7 cellular contexts compared by ENCODE assay signal in genomic region chr18:26549486-26550435, GRCh38. TPM values are rescaled to one million over a fixed set of nuclear protein-coding genes. Genes with fewer than 3 reads are reported as not detected.
A peak's percentile ranks its signal among the peaks of the same experiment; 100 is the strongest.
DNase-seq lines count a peak whose midpoint lies in the region; ATAC-seq and TF ChIP-seq lines count a peak whose summit lies in the region.

No MANE protein-coding gene starts in this region.

- H3K9me1 ChIP-seq in IMR-90 (ENCODE audit: insufficient read depth, low read length), result peaks cover 5% of the 10 kb centered on the region; the same call in 1 of the 2 replicates

- H3K4me1 ChIP-seq in IMR-90 (ENCODE audit: control insufficient read depth, insufficient read depth, low read length) (peaks cover 6% of the 10 kb centered on the region), duodenal mucosa (ENCODE audit: control insufficient read depth in 1 of 2, insufficient read depth in 2 of 2, low read length in 2 of 2) (peaks cover 22 to 28% of the 10 kb centered on the region in 2 donors), right lobe of liver (peaks cover 0 to 40% (median 0%) of the 10 kb centered on the region in 4 donors), stomach (peaks cover 36 to 59% (median 55%) of the 10 kb centered on the region in 4 donors)

- peak overlapping the region; percentile 27; the same call in 1 of the 2 replicates for H3K9ac ChIP-seq in IMR-90 (ENCODE audit: low read depth, low read length)
- H3K9ac ChIP-seq in SU-DHL-6 (ENCODE audit: low read length), result peak overlapping the region; percentile 65
- H3K9ac ChIP-seq in duodenal mucosa (ENCODE audit: low read depth in 1 of 2, low read length in 2 of 2), result peak overlapping the region in 1 of 2 donors; percentile 30

- H4K8ac ChIP-seq in IMR-90 (ENCODE audit: low read depth in 2 of 2, low read length in 2 of 2), result no peak overlapping the region; a peak in 1 of 4 replicates

- no peak for TF ChIP-seq EP300 in stomach (IDR thresholded peaks at IDR 0.05)

- DNase-seq in GM10248 (ENCODE audit: extremely low spot score), result peak; percentile 38
- peak; percentile 38 for DNase-seq in IMR-90
- peak; percentile 64 to 77 (median 70) for DNase-seq in right lobe of liver
- DNase-seq in stomach, result peak; percentile 66
- DNase-seq in cerebellum (ENCODE audit: low spot score), result no peak

- H2BK15ac ChIP-seq in IMR-90 (ENCODE audit: low read depth, low read length), result 0 out of 3 replicates have a peak overlapping the region, but pooled peaks have one; percentile 14

- H4K20me1 ChIP-seq in IMR-90 (ENCODE audit: insufficient read depth, low read length) (peaks cover 13% of the 10 kb centered on the region; the same call in 1 of the 2 replicates), SU-DHL-6 (ENCODE audit: low read depth, low read length) (no peaks in the 10 kb centered on the region)

- H3K4ac ChIP-seq in IMR-90 (ENCODE audit: low read depth, low read length), result no peak overlapping the region

- H3K18ac ChIP-seq in IMR-90 (ENCODE audit: low read depth, low read length), result no peak overlapping the region

- peaks cover 41% of the 10 kb centered on the region for H3K27me3 ChIP-seq in IMR-90 (ENCODE audit: control insufficient read depth, insufficient read depth, low read length)
- no peaks in the 10 kb centered on the region for H3K27me3 ChIP-seq in SU-DHL-6 (ENCODE audit: low read length)
- peaks cover 35 to 36% of the 10 kb centered on the region in 2 donors for H3K27me3 ChIP-seq in duodenal mucosa (ENCODE audit: control insufficient read depth in 1 of 2, insufficient read depth in 2 of 2, low read length in 2 of 2)
- H3K27me3 ChIP-seq in right lobe of liver, result peaks cover 0 to 11% of the 10 kb centered on the region in 2 donors
- peaks cover 3 to 58% (median 15%) of the 10 kb centered on the region in 3 donors for H3K27me3 ChIP-seq in stomach

- H2BK20ac ChIP-seq in IMR-90 (ENCODE audit: low read depth, low read length), result no peak overlapping the region

- H3F3A ChIP-seq in SU-DHL-6 (ENCODE audit: insufficient read depth), result no peaks in the 10 kb centered on the region; the same call in none of the 2 replicates

- POLR2A ChIA-PET in GM10248 (lab: Yijun Ruan, JAX) (interaction anchor here (0.7 kb wide), 1 partner anchor 166 kb away, joined by 4 read pairs; no protein-coding TSS in a partner anchor), IMR-90 (lab: Charles Lee; ENCODE audit: unreplicated experiment) (no interaction called here)

- H2AK9ac ChIP-seq in IMR-90 (replicated peaks; ENCODE audit: low read depth, low read length, poor library complexity), result peak overlapping the region; percentile 81

- no peak overlapping the region for H2BK5ac ChIP-seq in IMR-90 (ENCODE audit: low read depth, low read length, poor library complexity, severe bottlenecking)

- H3K27ac ChIP-seq in IMR-90 (ENCODE audit: insufficient read depth, low read length) (no peak overlapping the region), SU-DHL-6 (ENCODE audit: low read depth, low read length) (no peak overlapping the region), duodenal mucosa (ENCODE audit: low read depth, low read length) (peak overlapping the region; percentile 25), right lobe of liver (peak overlapping the region in 2 of 3 donors; percentile 4 to 29), stomach (peak overlapping the region; percentile 77 to 85 (median 82))

- H3K79me1 ChIP-seq in IMR-90 (ENCODE audit: low read depth in 1 of 2, low read length in 2 of 2), result peaks cover 16% of the 10 kb centered on the region in 2 experiments

- H2AFZ ChIP-seq in IMR-90 (replicated peaks; ENCODE audit: low read length, poor library complexity), result peak overlapping the region; percentile 92
- H2AFZ ChIP-seq in SU-DHL-6 (ENCODE audit: low read depth, low read length, severe bottlenecking), result peak overlapping the region; percentile 99

- ATAC-seq in IMR-90 (ENCODE audit: low read depth) (peak; percentile 24), right lobe of liver (peak; percentile 43 to 74 (median 66))

- TF ChIP-seq RAD21 in IMR-90 (IDR thresholded peaks at IDR 0.05; ENCODE audit: low read length), result no peak

- no peak overlapping the region; the same call in 1 of the 2 replicates for H3K56ac ChIP-seq in IMR-90 (ENCODE audit: extremely low read depth, insufficient read depth, low read length)

- no peak overlapping the region for H4K91ac ChIP-seq in IMR-90 (ENCODE audit: insufficient read depth, low read depth, low read length)

- H3K79me2 ChIP-seq in SU-DHL-6 (ENCODE audit: insufficient read depth, low read length), result no peaks in the 10 kb centered on the region

- TF ChIP-seq CTCF in GM10248 (IDR thresholded peaks at IDR 0.05; ENCODE audit: control extremely low read depth, extremely low read depth, low read depth, missing control alignments), result no peak
- TF ChIP-seq CTCF in IMR-90 (conservative IDR thresholded peaks at IDR 0.05; ENCODE audit: low read depth, low read length), result no peak
- TF ChIP-seq CTCF in SU-DHL-6 (IDR thresholded peaks at IDR 0.05; ENCODE audit: insufficient read depth, low read length, poor library complexity, severe bottlenecking), result no peak
- no peak for TF ChIP-seq CTCF in right lobe of liver (IDR thresholded peaks at IDR 0.05)
- TF ChIP-seq CTCF in stomach (IDR thresholded peaks at IDR 0.05), result no peak

- H3K9me2 ChIP-seq in SU-DHL-6 (replicated peaks; ENCODE audit: insufficient read depth, low read length), result no peaks in the 10 kb centered on the region

- no TSS peak for BruUV-seq in IMR-90 (replicated peaks; lab: Mats Ljungman, UMichigan)

- H3K14ac ChIP-seq in IMR-90 (replicated peaks; ENCODE audit: low read depth, low read length), result no peak overlapping the region

- H4K5ac ChIP-seq in IMR-90 (ENCODE audit: low read depth, low read length), result no peak overlapping the region

- CTCF ChIA-PET in GM10248 (lab: Yijun Ruan, JAX), result interaction anchor here (1.3 kb wide), 1 partner anchor 166 kb away, joined by 3 read pairs; no protein-coding TSS in a partner anchor
- CTCF ChIA-PET in IMR-90 (lab: Yijun Ruan, JAX), result interaction anchor here (1.2 kb wide), 1 partner anchor 166 kb away, joined by 5 read pairs; no protein-coding TSS in a partner anchor

- peak overlapping the region; percentile 85 for H3K4me2 ChIP-seq in IMR-90 (ENCODE audit: low read depth, low read length)
- peak overlapping the region; percentile 92 for H3K4me2 ChIP-seq in SU-DHL-6 (ENCODE audit: low read depth, low read length, poor library complexity, severe bottlenecking)

- no peak for TF ChIP-seq POLR2A in IMR-90 (IDR thresholded peaks at IDR 0.05; ENCODE audit: low read depth, low read length)
- TF ChIP-seq POLR2A in right lobe of liver (IDR thresholded peaks at IDR 0.05), result peak; percentile 33
- peak in 1 of 4 donors; percentile 44 for TF ChIP-seq POLR2A in stomach (IDR thresholded peaks at IDR 0.05)

- H3K4me3 ChIP-seq in IMR-90 (ENCODE audit: insufficient read depth, low read depth, low read length) (peak overlapping the region; percentile 69), SU-DHL-6 (ENCODE audit: insufficient read depth, low read length, poor library complexity, severe bottlenecking) (peak overlapping the region; percentile 72), duodenal mucosa (ENCODE audit: low read depth in 1 of 2, low read length in 2 of 2) (peak overlapping the region; percentile 68 to 85), right lobe of liver (peak overlapping the region; percentile 45 to 66 (median 59)), stomach (peak overlapping the region; percentile 65 to 90 (median 76))

- in situ Hi-C loops in IMR-90 (cut with MboI; ENCODE audit: low sequenced_read_pairs), result loop anchor here (10.0 kb wide), 1 partner anchor 65 kb away; no protein-coding TSS in a partner anchor

- H3K9me3 ChIP-seq in IMR-90 (ENCODE audit: control insufficient read depth, insufficient read depth, low read length) (no peaks in the 10 kb centered on the region), SU-DHL-6 (ENCODE audit: insufficient read depth, low read length) (no peaks in the 10 kb centered on the region), duodenal mucosa (ENCODE audit: control insufficient read depth in 1 of 2, low read length in 2 of 2) (no peaks in the 10 kb centered on the region), right lobe of liver (no peaks in the 10 kb centered on the region), stomach (no peaks in the 10 kb centered on the region)

- H2AK5ac ChIP-seq in IMR-90 (ENCODE audit: low read depth, low read length), result no peak overlapping the region

- intact Hi-C loops in IMR-90 (cut with micrococcal nuclease) (loop anchor here (2.0 to 5.0 kb wide), 6 partner anchors 69 to 242 kb away; no protein-coding TSS in a partner anchor), right lobe of liver (cut with DNase I) (loop anchor here in 1 of 2 donors (10.0 kb wide), 1 partner anchor 65 kb away; no protein-coding TSS in a partner anchor), stomach (cut with DNase I; ENCODE audit: low total_unique reads) (no loop called here)

- H2BK120ac ChIP-seq in IMR-90 (ENCODE audit: low read depth, low read length), result no peak overlapping the region; the same call in 1 of the 2 replicates

- H3K23ac ChIP-seq in IMR-90 (ENCODE audit: low read depth, low read length), result peak overlapping the region; percentile 74

- H3K36me3 ChIP-seq in IMR-90 (ENCODE audit: control insufficient read depth, insufficient read depth, low read length) (no peaks in the 10 kb centered on the region), SU-DHL-6 (ENCODE audit: low read length) (no peaks in the 10 kb centered on the region), duodenal mucosa (ENCODE audit: control insufficient read depth in 1 of 2, insufficient read depth in 2 of 2, low read length in 2 of 2) (no peaks in the 10 kb centered on the region), right lobe of liver (no peaks in the 10 kb centered on the region), stomach (no peaks in the 10 kb centered on the region)

- dilution Hi-C loops in IMR-90 (cut with HindIII; ENCODE audit: low sequenced_read_pairs, unreplicated experiment), result no loop called here

- WGBS in IMR-90 (ENCODE audit: extremely low coverage in 2 of 2, insufficient read length in 1 of 2), 2 experiments, result 2% methylated on average over 12 of the region's 69 CpGs; no CpG with 5 or more reads in 1 of the 2 experiments
- 1% methylated on average over 18 of the region's 69 CpGs for WGBS in right lobe of liver (ENCODE audit: insufficient coverage, low coverage, low lambda C conversion rate, missing lambda C conversion rate)
- 1% methylated on average over 23 to 69 of the region's 69 CpGs for WGBS in stomach, 5 donors

TF ChIP-seq in IMR-90, 13 proteins besides CTCF, POLR2A, EP300 and RAD21 (continues in another document):
- TF ChIP-seq RFX5 (IDR thresholded peaks at IDR 0.05; ENCODE audit: low read depth, low read length) (no peak), SMC3 (IDR thresholded peaks at IDR 0.05; ENCODE audit: low read depth, low read length) (no peak), FOS (IDR thresholded peaks at IDR 0.05; ENCODE audit: low read depth, low read length) (no peak), BHLHE40 (IDR thresholded peaks at IDR 0.05; ENCODE audit: low read depth, low read length) (no peak)

RNA-seq across cellular contexts. Expression of gene KCTD1, which starts 1.4 kb away (rescaled TPM):
- 4.7 and 5.0 TPM in 2 replicates for total RNA-seq in IMR-90 (2012; rRNA removed)
- 5.8 and 7.3 TPM in 2 replicates for polyA plus RNA-seq in IMR-90 (2012; rRNA removed)
- 5.6 and 12.3 TPM in 2 replicates for polyA plus RNA-seq in IMR-90 (2012; cell fraction: cytosol; rRNA removed)
- 4.9 and 5.0 TPM in 2 replicates for polyA plus RNA-seq in IMR-90 (2012; cell fraction: nucleus; rRNA removed; ENCODE audit: low replicate concordance)
- 1 to 10 TPM; 2.9 to 6.8 (median 4.8) TPM for total RNA-seq in right lobe of liver
- 100 to 1,000 TPM in 1 of 5 donors, 10 to 100 TPM in 2, 1 to 10 TPM in 2; 7.1 to 118 (median 15.2) TPM for total RNA-seq in stomach
- 10 to 100 TPM in 2 of 3 donors, 1 to 10 TPM in 1; 7.8 to 23.5 (median 10.5) TPM for polyA plus RNA-seq in stomach
- total RNA-seq in cerebellum, result 43.4 TPM

Comparison
In these comparisons a context has a peak if more than half of its experiments do, and no peak if none do; other contexts are left out.
1. H3K27ac ChIP-seq: peak in duodenal mucosa (single experiment), right lobe of liver (2 of 3) and stomach (5 of 5); none in IMR-90 (single experiment) and SU-DHL-6 (single experiment).
2. Peak in every context shown above with its lines, with median percentiles within 50 percentile points of each other: H3K4me3 ChIP-seq.